In genomic region chr16:24645739-24646645, GRCh38 we compare ENCODE assay signal across 11 cellular contexts.
DNase-seq lines count a peak whose midpoint lies in the region; ATAC-seq, FAIRE-seq and TF ChIP-seq lines count a peak whose summit lies in the region.
"Had no signal": no experiment of that assay in that cellular context is flagged by ENCODE, and none has a peak within 500 bp of the region (broad histone marks: within the 10 kb centered on the region; RNA-seq: fewer than 3 reads in every experiment).

No MANE protein-coding gene starts in this region.

- H2BK20ac ChIP-seq in IMR-90 (ENCODE audit: low read depth, low read length), result peak overlapping the region; percentile 100

- peak overlapping the region; percentile 77; the same call in 1 of the 3 replicates for H2BK15ac ChIP-seq in IMR-90 (ENCODE audit: low read depth, low read length)

- peak overlapping the region; percentile 91 for H3K18ac ChIP-seq in IMR-90 (ENCODE audit: low read depth, low read length)

- H3K9ac ChIP-seq in IMR-90 (ENCODE audit: low read depth, low read length) (peak overlapping the region; percentile 42; the same call in 1 of the 2 replicates), HepG2 (ENCODE audit: insufficient read depth, low read depth, low read length) (no peak overlapping the region)
- H3K9ac ChIP-seq: parathyroid adenoma had no signal

- no peaks in the 10 kb centered on the region for H3K9me1 ChIP-seq in IMR-90 (ENCODE audit: insufficient read depth, low read length)

- H4K5ac ChIP-seq in IMR-90 (ENCODE audit: low read depth, low read length), result peak overlapping the region; percentile 78; the same call in 1 of the 2 replicates

- peak overlapping the region; percentile 39 to 94; a peak in 3 of 4 replicates for H4K8ac ChIP-seq in IMR-90 (ENCODE audit: low read depth in 2 of 2, low read length in 2 of 2)

- H3K9me3 ChIP-seq in A549 (no peaks in the 10 kb centered on the region), IMR-90 (ENCODE audit: control insufficient read depth, insufficient read depth, low read length) (no peaks in the 10 kb centered on the region), HepG2 (ENCODE audit: low read length) (no peaks in the 10 kb centered on the region)

- ATAC-seq in A549, result peak; percentile 97 to 100
- peak; percentile 95 for ATAC-seq in IMR-90 (ENCODE audit: low read depth)
- no peak for ATAC-seq in HepG2
- no peak for ATAC-seq in HG03442 (IDR thresholded peaks at IDR 0.05; ENCODE audit: unreplicated experiment)
- ATAC-seq: stimulated activated memory B cell treated with anti-CD40 and anti-IgM and Interleukin-4, amounts not matched to agents 10 μg/mL and 1 μg/mL and 100 μg/mL, for 72 hours had no signal

- FAIRE-seq in A549 (lab: Jason Lieb, UNC) (peak; percentile 95), bronchial epithelial cell (lab: Jason Lieb, UNC) (no peak), HepG2 (lab: Jason Lieb, UNC) (no peak)

- H3K56ac ChIP-seq in IMR-90 (ENCODE audit: extremely low read depth, insufficient read depth, low read length), result peak overlapping the region; percentile 70; the same call in 1 of the 2 replicates

- POLR2A ChIA-PET in A549 (lab: Yijun Ruan, JAX) (no interaction called here), IMR-90 (lab: Charles Lee; ENCODE audit: unreplicated experiment) (no interaction called here), HepG2 (lab: Yijun Ruan, JAX) (no interaction called here)

- no peak overlapping the region for H2AK9ac ChIP-seq in IMR-90 (replicated peaks; ENCODE audit: low read depth, low read length, poor library complexity)

- peak overlapping the region; percentile 84 to 91 for H3K27ac ChIP-seq in A549
- H3K27ac ChIP-seq in IMR-90 (ENCODE audit: insufficient read depth, low read length), result peak overlapping the region; percentile 98
- H3K27ac ChIP-seq in HepG2 (ENCODE audit: extremely low read length, insufficient read depth, low read length), result no peak overlapping the region
- H3K27ac ChIP-seq: parathyroid adenoma had no signal

- in situ Hi-C loops in IMR-90 (cut with MboI; ENCODE audit: low sequenced_read_pairs) (no loop called here), HepG2 (cut with HindIII; ENCODE audit: extremely low pct_ligation_motif_present, low pct_unique_long_range_greater_than_20kb) (no loop called here)

- H3K36me3 ChIP-seq in IMR-90 (ENCODE audit: control insufficient read depth, insufficient read depth, low read length) (no peaks in the 10 kb centered on the region), bronchial epithelial cell (ENCODE audit: control insufficient read depth, insufficient read depth, low read length) (no peaks in the 10 kb centered on the region), HepG2 (replicated peaks in 1 of 2; ENCODE audit: control insufficient read depth in 1 of 2, insufficient read depth in 2 of 2, low read length in 2 of 2) (no peaks in the 10 kb centered on the region)

- TF ChIP-seq CTCF in A549 (IDR thresholded peaks at IDR 0.05) (no peak), IMR-90 (conservative IDR thresholded peaks at IDR 0.05; ENCODE audit: low read depth, low read length) (no peak), bronchial epithelial cell (IDR thresholded peaks at IDR 0.05; ENCODE audit: insufficient read depth, low read length, severe bottlenecking) (no peak), HepG2 (CRISPR knock-in tag; IDR thresholded peaks at IDR 0.05) (no peak)

- H3K23ac ChIP-seq in IMR-90 (ENCODE audit: low read depth, low read length), result peak overlapping the region; percentile 45; the same call in 1 of the 2 replicates

- CTCF ChIA-PET in A549 (lab: Yijun Ruan, JAX) (interaction anchor here (0.5 to 1.8 kb wide), 10 partner anchors 10 to 207 kb away, joined by 3 to 7 read pairs (median 3); no protein-coding TSS in a partner anchor), IMR-90 (lab: Yijun Ruan, JAX) (interaction anchor here (1.0 kb wide), 1 partner anchor 47 kb away, joined by 3 read pairs; no protein-coding TSS in a partner anchor), HepG2 (lab: Yijun Ruan, JAX; ENCODE audit: low intra/inter-chr PET ratio, low total read pairs) (no interaction called here)

- H3K4me3 ChIP-seq in A549, result no peak overlapping the region
- H3K4me3 ChIP-seq in IMR-90 (ENCODE audit: insufficient read depth, low read depth, low read length), result no peak overlapping the region
- H3K4me3 ChIP-seq in bronchial epithelial cell (ENCODE audit: low read depth, low read length), result no peak overlapping the region
- no peak overlapping the region for H3K4me3 ChIP-seq in HepG2 (replicated peaks in 1 of 3; ENCODE audit: insufficient read depth in 1 of 3, low read depth in 2 of 3, low read length in 3 of 3)

- H2BK5ac ChIP-seq in IMR-90 (ENCODE audit: low read depth, low read length, poor library complexity, severe bottlenecking), result peak overlapping the region; percentile 99

- H3K14ac ChIP-seq in IMR-90 (replicated peaks; ENCODE audit: low read depth, low read length), result peak overlapping the region; percentile 80

- intact Hi-C loops in IMR-90 (cut with micrococcal nuclease) (loop anchor here (1.0 to 5.0 kb wide), 4 partner anchors 10 to 55 kb away; no protein-coding TSS in a partner anchor), HepG2 (cut with micrococcal nuclease; ENCODE audit: unreplicated experiment) (no loop called here)

- H3K4ac ChIP-seq in IMR-90 (ENCODE audit: low read depth, low read length), result peak overlapping the region; percentile 99

- TF ChIP-seq POLR2A in A549 (IDR thresholded peaks at IDR 0.05; ENCODE audit: low read length), result no peak
- no peak for TF ChIP-seq POLR2A in IMR-90 (IDR thresholded peaks at IDR 0.05; ENCODE audit: low read depth, low read length)
- no peak for TF ChIP-seq POLR2A in HepG2 (IDR thresholded peaks at IDR 0.05; ENCODE audit: insufficient read depth in 1 of 2, low read depth in 2 of 2, low read length in 2 of 2)

- no peaks in the 10 kb centered on the region for H3K79me2 ChIP-seq in HepG2 (ENCODE audit: insufficient read depth, low read length)
- H3K79me2 ChIP-seq: parathyroid adenoma had no signal

- BruUV-seq in IMR-90 (replicated peaks; lab: Mats Ljungman, UMichigan) (no TSS peak), HepG2 (replicated peaks; lab: Mats Ljungman, UMichigan) (no TSS peak)

- no peaks in the 10 kb centered on the region for H4K20me1 ChIP-seq in IMR-90 (ENCODE audit: insufficient read depth, low read length)
- H4K20me1 ChIP-seq in HepG2 (ENCODE audit: insufficient read depth, low read length), result no peaks in the 10 kb centered on the region

- H4K91ac ChIP-seq in IMR-90 (ENCODE audit: insufficient read depth, low read depth, low read length), result peak overlapping the region; percentile 91

- H2AFZ ChIP-seq in IMR-90 (replicated peaks; ENCODE audit: low read length, poor library complexity), result no peak overlapping the region
- H2AFZ ChIP-seq in HepG2 (ENCODE audit: low read length), result no peak overlapping the region
- H2AFZ ChIP-seq: parathyroid adenoma had no signal

- 39% methylated on average over 5 of the region's 5 CpGs for WGBS in A549 (ENCODE audit: missing lambda C conversion rate)
- no CpG with 5 or more reads among the region's 5 CpGs for WGBS in IMR-90 (ENCODE audit: extremely low coverage in 2 of 2, insufficient read length in 1 of 2), 2 experiments
- 28% methylated on average over 5 of the region's 5 CpGs for WGBS in HepG2 (ENCODE audit: low lambda C conversion rate)

- peak overlapping the region; percentile 60 for H3K4me2 ChIP-seq in A549
- H3K4me2 ChIP-seq in IMR-90 (ENCODE audit: low read depth, low read length), result peak overlapping the region; percentile 51; the same call in 1 of the 2 replicates
- H3K4me2 ChIP-seq in HepG2 (ENCODE audit: low read depth, low read length), result no peak overlapping the region

- DNase-seq in A549 (ENCODE audit: low read depth in 1 of 2, low spot score in 1 of 2) (peak; percentile 90 to 97), IMR-90 (peak; percentile 100), bronchial epithelial cell (ENCODE audit: low read depth) (peak; percentile 99), HepG2 (ENCODE audit: low spot score) (peak; percentile 57), NCI-H524 (lab: John Stamatoyannopoulos, UW) (no peak), cerebellar nuclear complex (lab: John Stamatoyannopoulos, UW) (no peak), NOMO-1 (lab: John Stamatoyannopoulos, UW; ENCODE audit: unreplicated experiment in 2 of 2) (no peak)
- DNase-seq: CD4-positive, alpha-beta T cell had no signal

- H3K27me3 ChIP-seq in IMR-90 (ENCODE audit: control insufficient read depth, insufficient read depth, low read length), result no peaks in the 10 kb centered on the region
- no peaks in the 10 kb centered on the region for H3K27me3 ChIP-seq in bronchial epithelial cell (ENCODE audit: control insufficient read depth, insufficient read depth, low read length)
- H3K27me3 ChIP-seq in HepG2 (ENCODE audit: control insufficient read depth in 1 of 2, insufficient read depth in 2 of 2, low read length in 2 of 2), result no peaks in the 10 kb centered on the region

- peak overlapping the region; percentile 96 for H2AK5ac ChIP-seq in IMR-90 (ENCODE audit: low read depth, low read length)

- H3K79me1 ChIP-seq in IMR-90 (ENCODE audit: low read depth in 1 of 2, low read length in 2 of 2), result no peaks in the 10 kb centered on the region

- H3K4me1 ChIP-seq in A549, result peaks cover 26% of the 10 kb centered on the region
- H3K4me1 ChIP-seq in IMR-90 (ENCODE audit: control insufficient read depth, insufficient read depth, low read length), result peaks cover 4% of the 10 kb centered on the region
- no peaks in the 10 kb centered on the region for H3K4me1 ChIP-seq in HepG2 (ENCODE audit: insufficient read depth, low read length)
- H3K4me1 ChIP-seq: parathyroid adenoma had no signal

- TF ChIP-seq EP300 in A549 (IDR thresholded peaks at IDR 0.05), result peak; percentile 89 to 94; a peak in 3 of 5 replicates
- no peak for TF ChIP-seq EP300 in HepG2 (IDR thresholded peaks at IDR 0.05; ENCODE audit: low read depth in 2 of 2, low read length in 2 of 2)
- TF ChIP-seq EP300 in HepG2 (CRISPR knock-in tag; IDR thresholded peaks at IDR 0.05; ENCODE audit: borderline replicate concordance), result no peak

- peak overlapping the region; percentile 99 for H2BK120ac ChIP-seq in IMR-90 (ENCODE audit: low read depth, low read length)

- peak in 1 of 2 experiments; percentile 49; a peak in 3 of 5 replicates for TF ChIP-seq RAD21 in A549 (conservative IDR thresholded peaks at IDR 0.05 in 1 of 2, IDR thresholded peaks at IDR 0.05 in 1 of 2)
- peak; percentile 15; the same call in 1 of the 2 replicates for TF ChIP-seq RAD21 in IMR-90 (IDR thresholded peaks at IDR 0.05; ENCODE audit: low read length)
- no peak for TF ChIP-seq RAD21 in HepG2 (CRISPR knock-in tag; IDR thresholded peaks at IDR 0.05)

- dilution Hi-C loops in IMR-90 (cut with HindIII; ENCODE audit: low sequenced_read_pairs, unreplicated experiment), result no loop called here

TF ChIP-seq in A549, 52 proteins besides CTCF, POLR2A, EP300 and RAD21 (continues in another document):
- TF ChIP-seq GATA3 (IDR thresholded peaks at IDR 0.05; ENCODE audit: borderline replicate concordance) (peak; percentile 95), TFCP2L1 (CRISPR knock-in tag; IDR thresholded peaks at IDR 0.05) (no peak)

TF ChIP-seq in IMR-90, 13 proteins besides CTCF, POLR2A, EP300 and RAD21 (continues in another document):
- TF ChIP-seq FOS (IDR thresholded peaks at IDR 0.05; ENCODE audit: low read depth, low read length), result peak; percentile 98

TF ChIP-seq in HepG2, 621 proteins besides CTCF, POLR2A, EP300 and RAD21 (continues in another document):
- TF ChIP-seq RARG (CRISPR knock-in tag; IDR thresholded peaks at IDR 0.05; ENCODE audit: low read depth) (no peak), CEBPG (CRISPR knock-in tag; IDR thresholded peaks at IDR 0.05) (0 out of 2 replicates have a peak, but pooled peaks have one; percentile 5)

Comparison
In these comparisons a context has a peak if more than half of its experiments do, and no peak if none do; other contexts are left out.
1. ATAC-seq: peak in A549 (2 of 2) and IMR-90 (single experiment); none in HepG2 (single experiment) and HG03442 (single experiment).
2. DNase-seq: peak in A549 (2 of 2), IMR-90 (single experiment), bronchial epithelial cell (single experiment) and HepG2 (single experiment); none in NCI-H524 (0 of 2), cerebellar nuclear complex (0 of 2) and NOMO-1 (0 of 2).
3. Of the 38 proteins assayed by ChIP-seq in both HepG2 and A549: peak only in HepG2: none; only in A549: BCL3, EP300, JUN, JUNB, MAX, PBX3 and 1 more; in both: CEBPB and FOSL2; in neither: 28; mixed calls (peak in some experiments, not most) for 1.